In genomic region chr2:140947236-140947635, GRCh38 we compare ENCODE assay signal across 17 cellular contexts.
A peak's percentile ranks its signal among the peaks of the same experiment; 100 is the strongest.
DNase-seq lines count a peak whose midpoint lies in the region; TF ChIP-seq lines count a peak whose summit lies in the region.
"Had no signal": no experiment of that assay in that cellular context is flagged by ENCODE, and none has a peak within 500 bp of the region (broad histone marks: within the 10 kb centered on the region; RNA-seq: fewer than 3 reads in every experiment).

No MANE protein-coding gene starts in this region.

- no peak for TF ChIP-seq EP300 in sigmoid colon (IDR thresholded peaks at IDR 0.05)

- H3K9ac ChIP-seq in neural progenitor cell = no peak overlapping the region

- 67 to 79% methylated on average over 4 of the region's 4 CpGs for WGBS in sigmoid colon, 2 donors

- H3K9me3 Mint-ChIP-seq in progenitor cell of endocrine pancreas (ENCODE audit: low read depth) (peaks cover 3% of the 10 kb centered on the region), neural progenitor cell (no peaks in the 10 kb centered on the region)

- H3K9me3 ChIP-seq in sigmoid colon (no peaks in the 10 kb centered on the region), neural progenitor cell (ENCODE audit: low read depth) (no peaks in the 10 kb centered on the region)
- H3K9me3 ChIP-seq: A549, Caco-2 had no signal

- H3K27ac ChIP-seq in sigmoid colon (no peak overlapping the region), neural progenitor cell (no peak overlapping the region)
- H3K27ac ChIP-seq: 22Rv1, A549, C4-2B had no signal

- H3K4me1 Mint-ChIP-seq in progenitor cell of endocrine pancreas (ENCODE audit: low read depth) = no peaks in the 10 kb centered on the region
- H3K4me1 Mint-ChIP-seq in neural progenitor cell = no peaks in the 10 kb centered on the region

- no peaks in the 10 kb centered on the region for H4K20me1 ChIP-seq in neural progenitor cell (ENCODE audit: low read depth)

- no peak overlapping the region for H3K4me3 ChIP-seq in sigmoid colon
- no peak overlapping the region for H3K4me3 ChIP-seq in neural progenitor cell
- H3K4me3 ChIP-seq: A549 had no signal

- H3K27me3 Mint-ChIP-seq in progenitor cell of endocrine pancreas = no peaks in the 10 kb centered on the region
- no peaks in the 10 kb centered on the region for H3K27me3 Mint-ChIP-seq in neural progenitor cell (ENCODE audit: insufficient read depth, low read depth)
- H3K27me3 Mint-ChIP-seq: CD4-positive, alpha-beta T cell had no signal

- no peak for TF ChIP-seq POLR2A in sigmoid colon (IDR thresholded peaks at IDR 0.05)

- no peak overlapping the region for H2AFZ ChIP-seq in neural progenitor cell (replicated peaks)

- H3F3A ChIP-seq in neural progenitor cell (ENCODE audit: low read depth) = no peaks in the 10 kb centered on the region

- peak; percentile 3 for DNase-seq in DMS 273 (lab: John Stamatoyannopoulos, UW; ENCODE audit: unreplicated experiment)
- DNase-seq in DMS 273 treated with DMSO at 0.1 percent for 48 hours (lab: John Stamatoyannopoulos, UW) = no peak
- DNase-seq in NCI-H446 (lab: John Stamatoyannopoulos, UW) = peak; percentile 13 to 65
- DNase-seq in cerebellar cortex (ENCODE audit: low spot score) = peak; percentile 57
- no peak for DNase-seq in progenitor cell of endocrine pancreas (ENCODE audit: low spot score, unreplicated experiment)
- DNase-seq in sigmoid colon = no peak
- DNase-seq in neural progenitor cell (ENCODE audit: low spot score) = no peak
- no peak for DNase-seq in HK-2 (ENCODE audit: unreplicated experiment)
- DNase-seq: AML-193; Caco-2; CD4-positive, alpha-beta T cell; DMS79 treated with DMSO at 0.1 percent for 48 hours; EL; H9 had no signal

- intact Hi-C loops in sigmoid colon (cut with DNase I) = no loop called here

- H3K4me1 ChIP-seq in sigmoid colon (no peaks in the 10 kb centered on the region), neural progenitor cell (peaks cover 8% of the 10 kb centered on the region)
- H3K4me1 ChIP-seq: A549, Caco-2 had no signal

- H3K79me2 ChIP-seq in neural progenitor cell (ENCODE audit: low read depth) = no peaks in the 10 kb centered on the region

- H3K27ac Mint-ChIP-seq in progenitor cell of endocrine pancreas (no peak overlapping the region), neural progenitor cell (no peak overlapping the region)
- H3K27ac Mint-ChIP-seq: CD4-positive, alpha-beta T cell; H9 had no signal

- no peak overlapping the region for H3K4me3 Mint-ChIP-seq in progenitor cell of endocrine pancreas (ENCODE audit: low read depth)
- H3K4me3 Mint-ChIP-seq in neural progenitor cell = no peak overlapping the region
- H3K4me3 Mint-ChIP-seq: CD4-positive, alpha-beta T cell; H9 had no signal

- H3K27me3 ChIP-seq in sigmoid colon = no peaks in the 10 kb centered on the region
- H3K27me3 ChIP-seq in neural progenitor cell = no peaks in the 10 kb centered on the region

- H3K36me3 ChIP-seq in sigmoid colon (no peaks in the 10 kb centered on the region), neural progenitor cell (no peaks in the 10 kb centered on the region)

- H3K4me2 ChIP-seq in neural progenitor cell = no peak overlapping the region
- H3K4me2 ChIP-seq: A549 had no signal

- no peak for TF ChIP-seq CTCF in progenitor cell of endocrine pancreas (IDR thresholded peaks at IDR 0.05; ENCODE audit: unreplicated experiment)
- no peak for TF ChIP-seq CTCF in sigmoid colon (IDR thresholded peaks at IDR 0.05)
- TF ChIP-seq CTCF in neural progenitor cell (IDR thresholded peaks at IDR 0.05) = no peak

- H3K36me3 Mint-ChIP-seq in progenitor cell of endocrine pancreas (ENCODE audit: insufficient read depth) = no peaks in the 10 kb centered on the region
- no peaks in the 10 kb centered on the region for H3K36me3 Mint-ChIP-seq in neural progenitor cell

Comparison
In these comparisons a context has a peak if more than half of its experiments do, and no peak if none do; other contexts are left out.
1. DNase-seq: peak in DMS 273 (single experiment), NCI-H446 (2 of 2) and cerebellar cortex (single experiment); none in DMS 273 treated with DMSO at 0.1 percent for 48 hours (single experiment), progenitor cell of endocrine pancreas (single experiment), sigmoid colon (single experiment), neural progenitor cell (single experiment) and HK-2 (single experiment).